Comparison of ENCODE assay signal across 21 cellular contexts in genomic region chrX:151019837-151020236, GRCh38. TPM values are rescaled to one million over a fixed set of nuclear protein-coding genes. Genes with fewer than 3 reads are reported as not detected.
DNase-seq lines count a peak whose midpoint lies in the region; ATAC-seq and TF ChIP-seq lines count a peak whose summit lies in the region.
"Had no signal": no experiment of that assay in that cellular context is flagged by ENCODE, and none has a peak within 500 bp of the region (broad histone marks: within the 10 kb centered on the region; RNA-seq: fewer than 3 reads in every experiment).

No MANE protein-coding gene starts in this region.

- no peaks in the 10 kb centered on the region for H3K4me1 Mint-ChIP-seq in stimulated activated naive CD8-positive, alpha-beta T cell treated with anti-CD3 and anti-CD28 coated beads, Interleukin-15, amount 100 ng/mL, for 72 hours
- H3K4me1 Mint-ChIP-seq in naive thymus-derived CD4-positive, alpha-beta T cell = no peaks in the 10 kb centered on the region
- H3K4me1 Mint-ChIP-seq: activated T-helper 17 cell treated with anti-CD3 and anti-CD28 coated beads, Interleukin-2, amount 50 U/mL, for 72 hours had no signal

- no peak overlapping the region for H3K4me3 Mint-ChIP-seq in stimulated activated naive CD8-positive, alpha-beta T cell treated with anti-CD3 and anti-CD28 coated beads, Interleukin-15, amount 100 ng/mL, for 72 hours
- no peak overlapping the region for H3K4me3 Mint-ChIP-seq in naive thymus-derived CD4-positive, alpha-beta T cell
- H3K4me3 Mint-ChIP-seq: activated CD8-positive, alpha-beta T cell treated with anti-CD3 and anti-CD28 coated beads, Interleukin-2, amount 10 ng/mL, durations not matched to agents 7 days and 5 days; activated T-helper 17 cell treated with anti-CD3 and anti-CD28 coated beads, Interleukin-2, amount 50 U/mL, for 72 hours; natural killer cell treated with Interleukin-12 subunit alpha and Interleukin-12 subunit beta and Interleukin-15 and Interleukin-18, amount 100 ng/mL, for 72 hours had no signal

- POLR2A ChIA-PET in PC-3 (lab: Charles Lee; ENCODE audit: unreplicated experiment) = no interaction called here
- POLR2A ChIA-PET in naive thymus-derived CD4-positive, alpha-beta T cell (lab: Charles Lee) = no interaction called here

- no peaks in the 10 kb centered on the region for H3K9me2 ChIP-seq in PC-3 (replicated peaks; ENCODE audit: low read length)

- H3K27ac ChIP-seq in PC-3 (ENCODE audit: low read length) = no peak overlapping the region
- H3K27ac ChIP-seq in naive thymus-derived CD4-positive, alpha-beta T cell (ENCODE audit: low read depth, low read length) = no peak overlapping the region
- H3K27ac ChIP-seq: adrenal gland, BLaER1, colonic mucosa, lower lobe of right lung, psoas muscle, WERI-Rb-1 had no signal

- TF ChIP-seq CTCF in PC-3 (conservative IDR thresholded peaks at IDR 0.05; ENCODE audit: low read depth, low read length) = no peak

- BruUV-seq in PC-3 (replicated peaks; lab: Mats Ljungman, UMichigan) = no TSS peak

- no peaks in the 10 kb centered on the region for H3K9me3 Mint-ChIP-seq in stimulated activated naive CD8-positive, alpha-beta T cell treated with anti-CD3 and anti-CD28 coated beads, Interleukin-15, amount 100 ng/mL, for 72 hours
- H3K9me3 Mint-ChIP-seq in naive thymus-derived CD4-positive, alpha-beta T cell = no peaks in the 10 kb centered on the region
- H3K9me3 Mint-ChIP-seq: activated T-helper 17 cell treated with anti-CD3 and anti-CD28 coated beads, Interleukin-2, amount 50 U/mL, for 72 hours; natural killer cell treated with Interleukin-12 subunit alpha and Interleukin-12 subunit beta and Interleukin-15 and Interleukin-18, amount 100 ng/mL, for 72 hours had no signal

- H3K4me1 ChIP-seq in PC-3 (ENCODE audit: insufficient read depth, low read length) = no peaks in the 10 kb centered on the region
- H3K4me1 ChIP-seq in naive thymus-derived CD4-positive, alpha-beta T cell (ENCODE audit: control insufficient read depth in 2 of 2, insufficient read depth in 2 of 2, low read length in 2 of 2) = no peaks in the 10 kb centered on the region
- H3K4me1 ChIP-seq: adrenal gland, BLaER1, colonic mucosa, lower lobe of right lung, psoas muscle had no signal

- DNase-seq in COLO829 (ENCODE audit: low spot score) (peak; percentile 7), PC-3 (peak; percentile 13), fibroblast of gingiva (ENCODE audit: low read depth) (peak; percentile 13), myocyte (ENCODE audit: low read depth) (peak; percentile 18), NCI-H526 (lab: John Stamatoyannopoulos, UW) (no peak)
- DNase-seq in stimulated activated naive CD8-positive, alpha-beta T cell treated with anti-CD3 and anti-CD28 coated beads, Interleukin-15, amount 100 ng/mL, for 72 hours = no peak
- DNase-seq in naive thymus-derived CD4-positive, alpha-beta T cell = no peak
- DNase-seq: activated CD8-positive, alpha-beta T cell treated with anti-CD3 and anti-CD28 coated beads, Interleukin-2, amount 10 ng/mL, durations not matched to agents 7 days and 5 days; adrenal gland; colonic mucosa; lower lobe of right lung; MV-4-11; NCI-H2081 treated with DMSO at 0.1 percent for 48 hours; NCI-H69; psoas muscle; substantia nigra; WERI-Rb-1 had no signal

- H2AFZ ChIP-seq in PC-3 (ENCODE audit: low read length) = no peak overlapping the region

- H3K9me3 ChIP-seq in PC-3 (ENCODE audit: low read length) = no peaks in the 10 kb centered on the region
- H3K9me3 ChIP-seq in naive thymus-derived CD4-positive, alpha-beta T cell (ENCODE audit: control insufficient read depth in 2 of 3, low read length in 3 of 3) = no peaks in the 10 kb centered on the region
- H3K9me3 ChIP-seq: adrenal gland, BLaER1, colonic mucosa, lower lobe of right lung, psoas muscle had no signal

- intact Hi-C loops in PC-3 (cut with micrococcal nuclease) = loop anchor here (2.0 kb wide), 1 partner anchor 27 kb away; no protein-coding TSS in a partner anchor
- intact Hi-C loops in naive thymus-derived CD4-positive, alpha-beta T cell (cut with micrococcal nuclease) = no loop called here

- no peak for ATAC-seq in PC-3
- no peak for ATAC-seq in stimulated activated naive CD8-positive, alpha-beta T cell treated with anti-CD3 and anti-CD28 coated beads, Interleukin-15, amount 100 ng/mL, for 72 hours
- ATAC-seq in naive thymus-derived CD4-positive, alpha-beta T cell = no peak
- ATAC-seq in HG03460 (IDR thresholded peaks at IDR 0.05; ENCODE audit: unreplicated experiment) = no peak
- ATAC-seq: activated CD8-positive, alpha-beta T cell treated with anti-CD3 and anti-CD28 coated beads, Interleukin-2, amount 10 ng/mL, durations not matched to agents 7 days and 5 days; activated T-helper 17 cell treated with anti-CD3 and anti-CD28 coated beads, Interleukin-2, amount 50 U/mL, for 72 hours; natural killer cell treated with Interleukin-12 subunit alpha and Interleukin-12 subunit beta and Interleukin-15 and Interleukin-18, amount 100 ng/mL, for 72 hours; psoas muscle had no signal

- H3K27me3 Mint-ChIP-seq in stimulated activated naive CD8-positive, alpha-beta T cell treated with anti-CD3 and anti-CD28 coated beads, Interleukin-15, amount 100 ng/mL, for 72 hours = no peaks in the 10 kb centered on the region
- no peaks in the 10 kb centered on the region for H3K27me3 Mint-ChIP-seq in naive thymus-derived CD4-positive, alpha-beta T cell
- H3K27me3 Mint-ChIP-seq: activated T-helper 17 cell treated with anti-CD3 and anti-CD28 coated beads, Interleukin-2, amount 50 U/mL, for 72 hours had no signal

- CTCF ChIA-PET in PC-3 (lab: Charles Lee) = no interaction called here
- CTCF ChIA-PET in naive thymus-derived CD4-positive, alpha-beta T cell (lab: Charles Lee) = no interaction called here

- H3K36me3 ChIP-seq in PC-3 (ENCODE audit: low read depth, low read length) = no peaks in the 10 kb centered on the region
- no peaks in the 10 kb centered on the region for H3K36me3 ChIP-seq in naive thymus-derived CD4-positive, alpha-beta T cell (ENCODE audit: control insufficient read depth in 2 of 3, insufficient read depth in 3 of 3, low read length in 3 of 3)
- H3K36me3 ChIP-seq: adrenal gland, BLaER1, colonic mucosa, lower lobe of right lung, WERI-Rb-1 had no signal

- no peak overlapping the region for H3K4me3 ChIP-seq in PC-3 (ENCODE audit: low read length)
- H3K4me3 ChIP-seq in naive thymus-derived CD4-positive, alpha-beta T cell (ENCODE audit: low read length) = no peak overlapping the region
- H3K4me3 ChIP-seq: adrenal gland, BLaER1, colonic mucosa, lower lobe of right lung, psoas muscle had no signal

- no peaks in the 10 kb centered on the region for H3K36me3 Mint-ChIP-seq in naive thymus-derived CD4-positive, alpha-beta T cell
- H3K36me3 Mint-ChIP-seq: natural killer cell treated with Interleukin-12 subunit alpha and Interleukin-12 subunit beta and Interleukin-15 and Interleukin-18, amount 100 ng/mL, for 72 hours had no signal

- H3F3A ChIP-seq in PC-3 (ENCODE audit: low read length, unreplicated experiment) = no peaks in the 10 kb centered on the region

- no peaks in the 10 kb centered on the region; the same call in 1 of the 2 replicates for H3K27me3 ChIP-seq in PC-3 (ENCODE audit: low read length)
- H3K27me3 ChIP-seq in naive thymus-derived CD4-positive, alpha-beta T cell (ENCODE audit: control insufficient read depth in 2 of 2, insufficient read depth in 2 of 2, low read length in 2 of 2) = no peaks in the 10 kb centered on the region
- H3K27me3 ChIP-seq: adrenal gland, BLaER1, colonic mucosa had no signal

- H3K4me2 ChIP-seq in PC-3 (ENCODE audit: low read length) = no peak overlapping the region
- H3K4me2 ChIP-seq: BLaER1 had no signal

- H3K9ac ChIP-seq in PC-3 (ENCODE audit: low read length) = no peak overlapping the region
- H3K9ac ChIP-seq: BLaER1 had no signal

- H4K20me1 ChIP-seq in PC-3 (ENCODE audit: low read length) = no peaks in the 10 kb centered on the region
- H4K20me1 ChIP-seq: BLaER1 had no signal

- no peak overlapping the region for H3K27ac Mint-ChIP-seq in stimulated activated naive CD8-positive, alpha-beta T cell treated with anti-CD3 and anti-CD28 coated beads, Interleukin-15, amount 100 ng/mL, for 72 hours
- no peak overlapping the region for H3K27ac Mint-ChIP-seq in naive thymus-derived CD4-positive, alpha-beta T cell
- H3K27ac Mint-ChIP-seq: activated CD8-positive, alpha-beta T cell treated with anti-CD3 and anti-CD28 coated beads, Interleukin-2, amount 10 ng/mL, durations not matched to agents 7 days and 5 days; activated T-helper 17 cell treated with anti-CD3 and anti-CD28 coated beads, Interleukin-2, amount 50 U/mL, for 72 hours; natural killer cell treated with Interleukin-12 subunit alpha and Interleukin-12 subunit beta and Interleukin-15 and Interleukin-18, amount 100 ng/mL, for 72 hours had no signal

- no peaks in the 10 kb centered on the region for H3K79me2 ChIP-seq in PC-3 (ENCODE audit: low read length)

RNA-seq across cellular contexts. Expression of gene HMGB3, which starts 36.7 kb away (rescaled TPM):
- total RNA-seq in PC-3 (2014; rRNA removed) (57.2 and 95.0 TPM in 2 replicates), myocyte (14.3 and 16.0 TPM in 2 replicates)
- 14.5 TPM for polyA plus RNA-seq in myocyte (2012)
- 10 to 100 TPM in 1 of 5 experiments, 1 to 10 TPM in 2, under 1 TPM in 2; 0.51 to 23.5 (median 2.6) TPM for total RNA-seq in naive thymus-derived CD4-positive, alpha-beta T cell
- under 1 TPM; 0.29 to 0.51 TPM for polyA plus RNA-seq in naive thymus-derived CD4-positive, alpha-beta T cell

Comparison
In these comparisons a context has a peak if more than half of its experiments do, and no peak if none do; other contexts are left out.
1. DNase-seq: peak in COLO829 (single experiment), PC-3 (single experiment), fibroblast of gingiva (single experiment) and myocyte (single experiment); none in NCI-H526 (0 of 2), stimulated activated naive CD8-positive, alpha-beta T cell treated with anti-CD3 and anti-CD28 coated beads, Interleukin-15, amount 100 ng/mL, for 72 hours (0 of 2) and naive thymus-derived CD4-positive, alpha-beta T cell (0 of 9).